In genomic region chr6:148857817-148858390, GRCh38 we compare ENCODE assay signal across 2 cellular contexts.
A peak's percentile ranks its signal among the peaks of the same experiment; 100 is the strongest.
TF ChIP-seq lines count a peak whose summit lies in the region.

No MANE protein-coding gene starts in this region.

TF ChIP-seq in IMR-90, 13 proteins besides CTCF, POLR2A, EP300 and RAD21:
- peak; percentile 85 for TF ChIP-seq CEBPB (IDR thresholded peaks at IDR 0.05; ENCODE audit: low read depth, low read length)
- peak; percentile 98 for TF ChIP-seq RCOR1 (IDR thresholded peaks at IDR 0.05; ENCODE audit: insufficient replicate concordance, low read length)
- TF ChIP-seq FOS (IDR thresholded peaks at IDR 0.05; ENCODE audit: low read depth, low read length), result peak; percentile 58
- TF ChIP-seq BHLHE40 (IDR thresholded peaks at IDR 0.05; ENCODE audit: low read depth, low read length), result peak; percentile 53
- no peak for TF ChIP-seq USF2 (IDR thresholded peaks at IDR 0.05; ENCODE audit: low read depth, low read length)

TF ChIP-seq in WTC11, 78 proteins besides CTCF, POLR2A, EP300 and RAD21:
- no peak for TF ChIP-seq TP53 (CRISPR knock-in tag; IDR thresholded peaks at IDR 0.05)
- TF ChIP-seq ZNF671 (CRISPR knock-in tag; IDR thresholded peaks at IDR 0.05), result no peak
- no peak for TF ChIP-seq ZNF396 (CRISPR knock-in tag; IDR thresholded peaks at IDR 0.05; ENCODE audit: borderline replicate concordance)
- TF ChIP-seq TEAD1 (CRISPR knock-in tag; IDR thresholded peaks at IDR 0.05), result no peak
- TF ChIP-seq ZNF263 (CRISPR knock-in tag; IDR thresholded peaks at IDR 0.05; ENCODE audit: low read depth), result no peak
- TF ChIP-seq ZNF317 (CRISPR knock-in tag; IDR thresholded peaks at IDR 0.05; ENCODE audit: borderline replicate concordance, low read depth), result no peak
- TF ChIP-seq MXD4 (CRISPR knock-in tag; IDR thresholded peaks at IDR 0.05; ENCODE audit: borderline replicate concordance), result no peak
- no peak for TF ChIP-seq TCF7 (CRISPR knock-in tag; IDR thresholded peaks at IDR 0.05; ENCODE audit: low read depth)
- no peak for TF ChIP-seq ZNF232 (CRISPR knock-in tag; IDR thresholded peaks at IDR 0.05)
- no peak for TF ChIP-seq NR3C1 (CRISPR knock-in tag; conservative IDR thresholded peaks at IDR 0.05; ENCODE audit: low read depth)
- TF ChIP-seq EMX1 (CRISPR knock-in tag; IDR thresholded peaks at IDR 0.05), result no peak
